Comparison of ENCODE assay signal across 22 cellular contexts in genomic region chr2:58182527-58182926, GRCh38. TPM values are rescaled to one million over a fixed set of nuclear protein-coding genes. Genes with fewer than 3 reads are reported as not detected.
A peak's percentile ranks its signal among the peaks of the same experiment; 100 is the strongest.
DNase-seq lines count a peak whose midpoint lies in the region; ATAC-seq, FAIRE-seq and TF ChIP-seq lines count a peak whose summit lies in the region.
"Had no signal": no experiment of that assay in that cellular context is flagged by ENCODE, and none has a peak within 500 bp of the region (broad histone marks: within the 10 kb centered on the region; RNA-seq: fewer than 3 reads in every experiment).

No MANE protein-coding gene starts in this region.

- no peak for ATAC-seq in HG03342 (IDR thresholded peaks at IDR 0.05; ENCODE audit: unreplicated experiment)
- no peak for ATAC-seq in naive thymus-derived CD4-positive, alpha-beta T cell
- ATAC-seq: GM12878 had no signal

- H3K9me3 Mint-ChIP-seq in astrocyte (ENCODE audit: unreplicated experiment), result peaks cover 7% of the 10 kb centered on the region
- peaks cover 0 to 23% (median 3%) of the 10 kb centered on the region in 11 donors for H3K9me3 Mint-ChIP-seq in naive thymus-derived CD4-positive, alpha-beta T cell

- no peaks in the 10 kb centered on the region for H3K27me3 Mint-ChIP-seq in astrocyte (ENCODE audit: low read depth, unreplicated experiment)
- H3K27me3 Mint-ChIP-seq in naive thymus-derived CD4-positive, alpha-beta T cell, result no peaks in the 10 kb centered on the region
- H3K27me3 Mint-ChIP-seq: IgD-negative memory B cell had no signal

- H3K36me3 ChIP-seq in astrocyte (ENCODE audit: insufficient read depth, low read length) (no peaks in the 10 kb centered on the region), prostate gland (no peaks in the 10 kb centered on the region)
- no peaks in the 10 kb centered on the region for H3K36me3 ChIP-seq in naive thymus-derived CD4-positive, alpha-beta T cell (ENCODE audit: control insufficient read depth in 2 of 3, insufficient read depth in 3 of 3, low read length in 3 of 3)

- FAIRE-seq in H54 (lab: Jason Lieb, UNC), result peak; percentile 20
- no peak for FAIRE-seq in astrocyte (lab: Jason Lieb, UNC)
- FAIRE-seq: GM12878, GM18507, HTR-8/SVneo had no signal

- H4K20me1 ChIP-seq in astrocyte (ENCODE audit: insufficient read depth, low read length), result no peaks in the 10 kb centered on the region

- no peaks in the 10 kb centered on the region for H3K79me2 ChIP-seq in astrocyte (ENCODE audit: insufficient read depth, low read length)

- CTCF ChIA-PET in naive thymus-derived CD4-positive, alpha-beta T cell (lab: Charles Lee), result no interaction called here

- H3K4me3 ChIP-seq in astrocyte (ENCODE audit: insufficient read depth, low read depth, low read length) (no peak overlapping the region), fibroblast of mammary gland (ENCODE audit: control insufficient read depth, low read depth, low read length) (no peak overlapping the region), prostate gland (no peak overlapping the region)
- no peak overlapping the region for H3K4me3 ChIP-seq in naive thymus-derived CD4-positive, alpha-beta T cell (ENCODE audit: low read length)
- H3K4me3 ChIP-seq: GM12878 had no signal

- H3K4me2 ChIP-seq in astrocyte (ENCODE audit: low read length), result no peak overlapping the region

- no peaks in the 10 kb centered on the region for H3K4me1 Mint-ChIP-seq in astrocyte (ENCODE audit: low read depth, unreplicated experiment)
- no peaks in the 10 kb centered on the region for H3K4me1 Mint-ChIP-seq in naive thymus-derived CD4-positive, alpha-beta T cell
- H3K4me1 Mint-ChIP-seq: CD14-positive monocyte, H9, IgD-negative memory B cell had no signal

- TF ChIP-seq CTCF in astrocyte (IDR thresholded peaks at IDR 0.05; ENCODE audit: insufficient read depth, low read depth, low read length), result no peak
- TF ChIP-seq CTCF in fibroblast of mammary gland (conservative IDR thresholded peaks at IDR 0.05; ENCODE audit: control insufficient read depth, insufficient read depth, low read depth, low read length), result no peak
- no peak for TF ChIP-seq CTCF in prostate gland (IDR thresholded peaks at IDR 0.05)

- H3K27me3 ChIP-seq in astrocyte (ENCODE audit: insufficient read depth, low read length), result no peaks in the 10 kb centered on the region
- H3K27me3 ChIP-seq in prostate gland (replicated peaks; ENCODE audit: insufficient read depth), result no peaks in the 10 kb centered on the region
- H3K27me3 ChIP-seq in naive thymus-derived CD4-positive, alpha-beta T cell (ENCODE audit: control insufficient read depth in 2 of 2, insufficient read depth in 2 of 2, low read length in 2 of 2), result no peaks in the 10 kb centered on the region

- intact Hi-C loops in prostate gland (cut with DNase I), result no loop called here
- intact Hi-C loops in naive thymus-derived CD4-positive, alpha-beta T cell (cut with micrococcal nuclease), result no loop called here

- H3K9me3 ChIP-seq in astrocyte (ENCODE audit: insufficient read depth, low read depth, low read length) (no peaks in the 10 kb centered on the region), prostate gland (no peaks in the 10 kb centered on the region)
- H3K9me3 ChIP-seq in naive thymus-derived CD4-positive, alpha-beta T cell (ENCODE audit: control insufficient read depth in 2 of 3, low read length in 3 of 3), result no peaks in the 10 kb centered on the region

- POLR2A ChIA-PET in naive thymus-derived CD4-positive, alpha-beta T cell (lab: Charles Lee), result no interaction called here

- DNase-seq in H54 (ENCODE audit: insufficient read length, low spot score), result no peak
- peak; percentile 19 for DNase-seq in astrocyte (ENCODE audit: low read depth)
- DNase-seq in fibroblast of mammary gland (ENCODE audit: low read depth), result peak; percentile 5
- DNase-seq in renal cortical epithelial cell (ENCODE audit: low read depth), result peak; percentile 20
- DNase-seq in prostate gland (ENCODE audit: low spot score), result no peak
- DNase-seq in AML-193 (lab: John Stamatoyannopoulos, UW), result no peak
- no peak for DNase-seq in naive thymus-derived CD4-positive, alpha-beta T cell
- DNase-seq: DND-41, GF-D8, H9, MM.1S, NCI-H1092, NCI-H1436 treated with DMSO at 0.1 percent for 48 hours, NCI-H2029, NCI-H345, NCI-H524 treated with DMSO at 0.1 percent for 48 hours had no signal

- no peak overlapping the region for H2AFZ ChIP-seq in astrocyte (ENCODE audit: low read depth, low read length)

- WGBS in prostate gland, result 91% methylated on average over 1 of the region's 1 CpG

- H3K4me3 Mint-ChIP-seq in astrocyte (ENCODE audit: unreplicated experiment), result no peak overlapping the region
- H3K4me3 Mint-ChIP-seq in naive thymus-derived CD4-positive, alpha-beta T cell, result no peak overlapping the region
- H3K4me3 Mint-ChIP-seq: CD14-positive monocyte, H9, IgD-negative memory B cell had no signal

- TF ChIP-seq POLR2A in H54 (IDR thresholded peaks at IDR 0.05; ENCODE audit: low read depth, low read length) (no peak), prostate gland (IDR thresholded peaks at IDR 0.05) (no peak)

- no peak overlapping the region for H3K9ac ChIP-seq in astrocyte (ENCODE audit: low read length)

- no peak overlapping the region for H3K27ac Mint-ChIP-seq in astrocyte (ENCODE audit: unreplicated experiment)
- no peak overlapping the region for H3K27ac Mint-ChIP-seq in naive thymus-derived CD4-positive, alpha-beta T cell
- H3K27ac Mint-ChIP-seq: CD14-positive monocyte, H9, IgD-negative memory B cell had no signal

- H3K36me3 Mint-ChIP-seq in astrocyte (ENCODE audit: low read depth, unreplicated experiment), result peaks cover 3% of the 10 kb centered on the region
- H3K36me3 Mint-ChIP-seq in naive thymus-derived CD4-positive, alpha-beta T cell, result peaks cover 0 to 22% (median 6%) of the 10 kb centered on the region in 5 donors

- H3K27ac ChIP-seq in astrocyte (ENCODE audit: low read depth, low read length) (no peak overlapping the region), prostate gland (no peak overlapping the region)
- no peak overlapping the region for H3K27ac ChIP-seq in naive thymus-derived CD4-positive, alpha-beta T cell (ENCODE audit: low read depth, low read length)

- H3K4me1 ChIP-seq in astrocyte (ENCODE audit: insufficient read depth, low read length) (no peaks in the 10 kb centered on the region), prostate gland (replicated peaks) (no peaks in the 10 kb centered on the region)
- no peaks in the 10 kb centered on the region for H3K4me1 ChIP-seq in naive thymus-derived CD4-positive, alpha-beta T cell (ENCODE audit: control insufficient read depth in 2 of 2, insufficient read depth in 2 of 2, low read length in 2 of 2)

RNA-seq across cellular contexts. Expression of gene FANCL, which starts 58.6 kb away (rescaled TPM):
- total RNA-seq in astrocyte (10.7 and 13.8 TPM in 2 replicates), renal cortical epithelial cell (9.7 and 25.8 TPM in 2 replicates), prostate gland (10 to 100 TPM; 23.7 to 36.4 TPM)
- 10 to 100 TPM in 1 of 5 experiments, 1 to 10 TPM in 4; 1.9 to 14.5 (median 4.0) TPM for total RNA-seq in naive thymus-derived CD4-positive, alpha-beta T cell
- 1 to 10 TPM in 1 of 2 donors, under 1 TPM in 1; 0.51 to 3.1 TPM for polyA plus RNA-seq in naive thymus-derived CD4-positive, alpha-beta T cell

Comparison
In these comparisons a context has a peak if more than half of its experiments do, and no peak if none do; other contexts are left out.
1. DNase-seq: peak in astrocyte (single experiment), fibroblast of mammary gland (single experiment) and renal cortical epithelial cell (single experiment); none in H54 (single experiment), prostate gland (single experiment), AML-193 (0 of 2) and naive thymus-derived CD4-positive, alpha-beta T cell (0 of 9).